In the genomic region with DNA sequence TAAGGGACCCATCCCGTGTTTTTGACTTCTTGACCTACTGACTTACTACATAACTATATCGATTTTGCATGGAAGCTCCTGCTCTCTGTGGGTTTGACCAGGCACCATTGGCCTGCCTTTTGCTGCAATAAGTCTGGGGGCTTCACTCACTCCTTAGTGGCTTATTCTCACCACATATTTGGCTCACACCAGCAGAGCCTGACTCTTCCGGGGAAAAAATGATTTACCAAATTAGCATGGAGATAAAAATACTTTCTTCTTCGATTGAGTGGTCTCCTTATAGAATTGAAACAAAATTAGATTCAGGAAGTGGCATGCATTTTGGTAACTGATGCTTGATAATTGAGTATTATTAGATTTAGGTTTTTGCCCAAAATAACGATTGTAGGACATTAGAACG, we compare ENCODE assay signal across 14 cellular contexts.
A peak's percentile ranks its signal among the peaks of the same experiment; 100 is the strongest.
DNase-seq lines count a peak whose midpoint lies in the region; ATAC-seq and TF ChIP-seq lines count a peak whose summit lies in the region.
"Had no signal": no experiment of that assay in that cellular context is flagged by ENCODE, and none has a peak within 500 bp of the region (broad histone marks: within the 10 kb centered on the region; RNA-seq: fewer than 3 reads in every experiment).

No MANE protein-coding gene starts in this region.

- intact Hi-C loops in activated B cell treated with CpG ODN at 0.5 μM for 24 hours (cut with micrococcal nuclease): no loop called here

- no peak for DNase-seq in stimulated activated naive CD8-positive, alpha-beta T cell treated with anti-CD3 and anti-CD28 coated beads, Interleukin-15, Interleukin-2, amounts not matched to agents 100 U/mL and 50 U/mL, for 24 hours
- no peak for DNase-seq in activated B cell treated with CpG ODN at 0.5 μM for 24 hours
- no peak for DNase-seq in memory B cell (ENCODE audit: low spot score in 2 of 2)
- DNase-seq in cerebellum (ENCODE audit: low spot score): no peak
- no peak for DNase-seq in stimulated activated naive CD4-positive, alpha-beta T cell (lab: John Stamatoyannopoulos, UW)
- DNase-seq: ACHN, Calu3, DMS79, GM23248 had no signal

- CTCF ChIA-PET in activated B cell treated with CpG ODN at 0.5 μM for 24 hours (lab: Charles Lee): no interaction called here

- peaks cover 24% of the 10 kb centered on the region for H3K36me3 Mint-ChIP-seq in stimulated activated naive CD8-positive, alpha-beta T cell treated with anti-CD3 and anti-CD28 coated beads, Interleukin-15, Interleukin-2, amounts not matched to agents 100 ng/mL and 50 ng/mL, for 24 hours (ENCODE audit: low read depth)
- peaks cover 32% of the 10 kb centered on the region for H3K36me3 Mint-ChIP-seq in activated B cell treated with CpG ODN at 0.5 μM for 24 hours (ENCODE audit: low read depth)
- H3K36me3 Mint-ChIP-seq in memory B cell: peaks cover 27% of the 10 kb centered on the region

- peak overlapping the region; percentile 71 for H3K27ac Mint-ChIP-seq in stimulated activated naive CD8-positive, alpha-beta T cell treated with anti-CD3 and anti-CD28 coated beads, Interleukin-15, Interleukin-2, amounts not matched to agents 100 ng/mL and 50 ng/mL, for 24 hours
- peak overlapping the region; percentile 79 for H3K27ac Mint-ChIP-seq in activated B cell treated with CpG ODN at 0.5 μM for 24 hours
- no peak overlapping the region for H3K27ac Mint-ChIP-seq in memory B cell

- H3K27me3 Mint-ChIP-seq in stimulated activated naive CD8-positive, alpha-beta T cell treated with anti-CD3 and anti-CD28 coated beads, Interleukin-15, Interleukin-2, amounts not matched to agents 100 ng/mL and 50 ng/mL, for 24 hours: no peaks in the 10 kb centered on the region
- H3K27me3 Mint-ChIP-seq in activated B cell treated with CpG ODN at 0.5 μM for 24 hours: no peaks in the 10 kb centered on the region
- H3K27me3 Mint-ChIP-seq in memory B cell: no peaks in the 10 kb centered on the region

- POLR2A ChIA-PET in activated B cell treated with CpG ODN at 0.5 μM for 24 hours (lab: Charles Lee): interaction anchor here (1.5 kb wide), 1 partner anchor 13 kb away, joined by 3 read pairs; no protein-coding TSS in a partner anchor

- peaks cover 8% of the 10 kb centered on the region for H3K9me3 Mint-ChIP-seq in stimulated activated naive CD8-positive, alpha-beta T cell treated with anti-CD3 and anti-CD28 coated beads, Interleukin-15, Interleukin-2, amounts not matched to agents 100 ng/mL and 50 ng/mL, for 24 hours
- H3K9me3 Mint-ChIP-seq in activated B cell treated with CpG ODN at 0.5 μM for 24 hours (no peaks in the 10 kb centered on the region), memory B cell (no peaks in the 10 kb centered on the region)

- peaks cover 56% of the 10 kb centered on the region for H3K4me1 Mint-ChIP-seq in stimulated activated naive CD8-positive, alpha-beta T cell treated with anti-CD3 and anti-CD28 coated beads, Interleukin-15, Interleukin-2, amounts not matched to agents 100 ng/mL and 50 ng/mL, for 24 hours (ENCODE audit: low read depth)
- H3K4me1 Mint-ChIP-seq in activated B cell treated with CpG ODN at 0.5 μM for 24 hours (peaks cover 61% of the 10 kb centered on the region), memory B cell (peaks cover 37% of the 10 kb centered on the region)

- no peak for TF ChIP-seq CTCF in activated B cell treated with CpG ODN at 0.5 μM for 24 hours (IDR thresholded peaks at IDR 0.05)

- ATAC-seq in stimulated activated naive CD8-positive, alpha-beta T cell treated with anti-CD3 and anti-CD28 coated beads, Interleukin-15, Interleukin-2, amounts not matched to agents 100 U/mL and 50 U/mL, for 24 hours: no peak
- peak; percentile 66 for ATAC-seq in activated B cell treated with CpG ODN at 0.5 μM for 24 hours (ENCODE audit: low read depth)
- ATAC-seq in memory B cell (ENCODE audit: low read depth): no peak
- no peak for ATAC-seq in HG02973 (IDR thresholded peaks at IDR 0.05; ENCODE audit: unreplicated experiment)
- ATAC-seq in GM21447 (IDR thresholded peaks at IDR 0.05; ENCODE audit: unreplicated experiment): no peak
- ATAC-seq: GM12878, HCT116 had no signal

- peak overlapping the region; percentile 36 for H3K4me3 Mint-ChIP-seq in stimulated activated naive CD8-positive, alpha-beta T cell treated with anti-CD3 and anti-CD28 coated beads, Interleukin-15, Interleukin-2, amounts not matched to agents 100 ng/mL and 50 ng/mL, for 24 hours
- peak overlapping the region; percentile 71 for H3K4me3 Mint-ChIP-seq in activated B cell treated with CpG ODN at 0.5 μM for 24 hours
- peak overlapping the region; percentile 18 for H3K4me3 Mint-ChIP-seq in memory B cell

Comparison
In these comparisons a context has a peak if more than half of its experiments do, and no peak if none do; other contexts are left out.
1. H3K4me3 Mint-ChIP-seq: peak in every context shown above with its lines; median percentile 71 in activated B cell treated with CpG ODN at 0.5 μM for 24 hours; 36 in stimulated activated naive CD8-positive, alpha-beta T cell treated with anti-CD3 and anti-CD28 coated beads, Interleukin-15, Interleukin-2, amounts not matched to agents 100 ng/mL and 50 ng/mL, for 24 hours; 18 in memory B cell.